10 cellular contexts compared by ENCODE assay signal in the genomic region with DNA sequence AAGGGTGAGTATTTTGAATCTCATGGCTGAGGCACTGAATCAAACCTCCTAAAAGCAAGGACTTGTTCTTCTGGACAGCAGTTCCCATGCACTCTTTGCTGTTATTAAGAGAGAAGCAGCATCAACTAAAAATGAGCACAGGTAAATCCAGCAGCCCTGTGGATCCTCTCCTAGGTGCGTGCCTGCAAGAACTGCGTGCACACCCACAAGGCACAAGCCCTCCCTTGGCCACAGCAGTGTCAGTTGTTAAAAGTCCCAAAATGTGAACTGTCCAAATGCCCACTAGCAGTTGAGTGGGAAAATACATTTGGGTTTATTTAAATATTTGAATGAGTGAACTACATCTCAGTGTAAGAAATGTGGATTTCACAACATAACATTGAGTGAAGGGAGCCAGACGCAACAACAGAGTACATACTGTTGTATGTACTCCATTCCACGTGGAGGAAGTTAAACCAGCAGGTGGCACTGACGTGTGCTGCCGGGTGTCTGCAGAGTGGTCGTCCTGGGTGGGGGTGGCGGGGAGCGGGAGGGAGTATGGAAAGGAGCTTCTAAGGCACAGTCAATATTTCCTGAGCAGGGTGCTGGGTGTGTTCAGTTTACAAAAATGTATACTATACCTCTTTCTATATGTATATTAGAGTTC.
A peak's percentile ranks its signal among the peaks of the same experiment; 100 is the strongest.
DNase-seq lines count a peak whose midpoint lies in the region; ATAC-seq, FAIRE-seq and TF ChIP-seq lines count a peak whose summit lies in the region.
"Had no signal": no experiment of that assay in that cellular context is flagged by ENCODE, and none has a peak within 500 bp of the region (broad histone marks: within the 10 kb centered on the region; RNA-seq: fewer than 3 reads in every experiment).

No MANE protein-coding gene starts in this region.

- H3K27ac ChIP-seq in neural progenitor cell (no peak overlapping the region), kidney (ENCODE audit: low read depth in 2 of 2, low read length in 2 of 2) (no peak overlapping the region)
- H3K27ac ChIP-seq: SJSA1 had no signal

- DNase-seq in EL, result peak; percentile 40
- peak; percentile 62 for DNase-seq in neural progenitor cell (ENCODE audit: low spot score)
- no peak for DNase-seq in epidermal melanocyte (ENCODE audit: insufficient read length, low spot score)
- DNase-seq in kidney, result no peak
- no peak for DNase-seq in HuH-7 (ENCODE audit: low spot score)
- DNase-seq: activated effector memory CD4-positive, alpha-beta T cell treated with anti-CD3 and anti-CD28 coated beads, Interleukin-2, amount 50 U/mL, for 16 hours had no signal

- H3K9me2 ChIP-seq in Loucy (replicated peaks; ENCODE audit: low read depth, low read length), result no peaks in the 10 kb centered on the region

- no peaks in the 10 kb centered on the region for H3K36me3 ChIP-seq in Loucy (ENCODE audit: insufficient read depth, low read length)
- no peaks in the 10 kb centered on the region for H3K36me3 ChIP-seq in neural progenitor cell
- H3K36me3 ChIP-seq in kidney (ENCODE audit: control insufficient read depth in 1 of 2, insufficient read depth in 2 of 2, low read length in 2 of 2), result no peaks in the 10 kb centered on the region
- H3K36me3 ChIP-seq: SJSA1 had no signal

- H3K27me3 Mint-ChIP-seq in brain (peaks cover 11% of the 10 kb centered on the region), neural progenitor cell (ENCODE audit: insufficient read depth, low read depth) (peaks cover 3% of the 10 kb centered on the region)

- H3K9me3 ChIP-seq in Loucy (ENCODE audit: insufficient read depth, low read depth, low read length) (no peaks in the 10 kb centered on the region), neural progenitor cell (ENCODE audit: low read depth) (no peaks in the 10 kb centered on the region), kidney (ENCODE audit: control insufficient read depth in 1 of 2, low read length in 2 of 2) (no peaks in the 10 kb centered on the region)
- H3K9me3 ChIP-seq: SJSA1 had no signal

- H3K9ac ChIP-seq in Loucy (ENCODE audit: low read depth, low read length, poor library complexity, severe bottlenecking) (no peak overlapping the region), neural progenitor cell (no peak overlapping the region), kidney (ENCODE audit: low read length in 2 of 2) (no peak overlapping the region)

- ATAC-seq in GM21619 (IDR thresholded peaks at IDR 0.05; ENCODE audit: unreplicated experiment), result no peak

- H3K79me2 ChIP-seq in Loucy (ENCODE audit: insufficient read depth, low read length), result no peaks in the 10 kb centered on the region
- H3K79me2 ChIP-seq in neural progenitor cell (ENCODE audit: low read depth), result no peaks in the 10 kb centered on the region

- intact Hi-C loops in kidney (cut with DNase I), result loop anchor here (10.0 kb wide), 1 partner anchor 605 kb away; no protein-coding TSS in a partner anchor

- H2AFZ ChIP-seq in Loucy (ENCODE audit: low read length) (no peak overlapping the region), neural progenitor cell (replicated peaks) (peak overlapping the region; percentile 92)

- peaks cover 24% of the 10 kb centered on the region for H3K4me1 Mint-ChIP-seq in brain
- peaks cover 19% of the 10 kb centered on the region for H3K4me1 Mint-ChIP-seq in neural progenitor cell

- H3K9me3 Mint-ChIP-seq in brain, result no peaks in the 10 kb centered on the region
- H3K9me3 Mint-ChIP-seq in neural progenitor cell, result no peaks in the 10 kb centered on the region

- H4K20me1 ChIP-seq in Loucy (ENCODE audit: insufficient read depth, low read length, poor library complexity, severe bottlenecking) (no peaks in the 10 kb centered on the region), neural progenitor cell (ENCODE audit: low read depth) (no peaks in the 10 kb centered on the region)

- H3K36me3 Mint-ChIP-seq in brain (no peaks in the 10 kb centered on the region), neural progenitor cell (no peaks in the 10 kb centered on the region)

- H3K27ac Mint-ChIP-seq in brain (peak overlapping the region in 1 of 5 experiments; percentile 8), neural progenitor cell (no peak overlapping the region)

- FAIRE-seq in kidney (lab: Jason Lieb, UNC), result no peak

- H3K27me3 ChIP-seq in Loucy (ENCODE audit: insufficient read depth, low read length, poor library complexity, severe bottlenecking), result no peaks in the 10 kb centered on the region
- no peaks in the 10 kb centered on the region for H3K27me3 ChIP-seq in neural progenitor cell
- H3K27me3 ChIP-seq: SJSA1 had no signal

- H3K4me3 ChIP-seq in Loucy (ENCODE audit: low read length, poor library complexity, severe bottlenecking) (no peak overlapping the region), neural progenitor cell (no peak overlapping the region), kidney (ENCODE audit: low read length in 2 of 2) (no peak overlapping the region)
- H3K4me3 ChIP-seq: SJSA1 had no signal

- H3K4me2 ChIP-seq in Loucy (ENCODE audit: low read depth, low read length, poor library complexity, severe bottlenecking) (no peak overlapping the region), neural progenitor cell (no peak overlapping the region)

- no peaks in the 10 kb centered on the region for H3F3A ChIP-seq in Loucy (ENCODE audit: low read depth)
- H3F3A ChIP-seq in neural progenitor cell (ENCODE audit: low read depth), result no peaks in the 10 kb centered on the region

- no peaks in the 10 kb centered on the region for H3K4me1 ChIP-seq in Loucy (ENCODE audit: insufficient read depth, low read length, poor library complexity, severe bottlenecking)
- H3K4me1 ChIP-seq in neural progenitor cell, result peaks cover 7% of the 10 kb centered on the region
- H3K4me1 ChIP-seq in kidney (ENCODE audit: control insufficient read depth in 1 of 2, insufficient read depth in 1 of 2, low read depth in 1 of 2, low read length in 2 of 2), result no peaks in the 10 kb centered on the region

- TF ChIP-seq CTCF in Loucy (conservative IDR thresholded peaks at IDR 0.05; ENCODE audit: low read length), result peak; percentile 63
- TF ChIP-seq CTCF in brain (conservative IDR thresholded peaks at IDR 0.05), result peak; percentile 24 to 58
- TF ChIP-seq CTCF in neural progenitor cell (IDR thresholded peaks at IDR 0.05), result peak; percentile 55
- no peak for TF ChIP-seq CTCF in kidney (IDR thresholded peaks at IDR 0.05; ENCODE audit: borderline replicate concordance, extremely low read depth, insufficient read depth)

- H3K4me3 Mint-ChIP-seq in brain (no peak overlapping the region), neural progenitor cell (no peak overlapping the region)

Comparison
In these comparisons a context has a peak if more than half of its experiments do, and no peak if none do; other contexts are left out.
1. DNase-seq: peak in EL (single experiment) and neural progenitor cell (single experiment); none in epidermal melanocyte (single experiment), kidney (single experiment) and HuH-7 (single experiment).